Comparison of ENCODE assay signal across 16 cellular contexts in the genomic region with DNA sequence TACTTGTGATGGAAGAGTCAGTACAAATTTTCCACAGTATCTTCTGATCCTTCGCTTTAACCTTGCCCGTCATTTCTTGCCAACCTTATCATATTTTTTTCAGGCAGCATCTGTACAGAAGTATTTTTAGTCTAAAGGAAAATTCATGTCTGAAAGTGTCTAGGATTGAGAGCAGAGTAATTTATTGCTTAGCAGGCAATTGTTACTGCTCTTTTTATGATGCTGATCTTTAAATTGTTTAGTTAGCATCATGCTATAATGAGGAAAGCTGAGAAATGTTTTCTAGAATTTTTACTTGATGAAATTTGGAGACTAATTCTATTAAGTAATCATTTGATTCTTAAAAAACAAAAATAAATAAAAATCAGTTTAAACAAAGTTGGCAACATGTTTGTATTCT. TPM values are rescaled to one million over a fixed set of nuclear protein-coding genes. Genes with fewer than 3 reads are reported as not detected.
DNase-seq lines count a peak whose midpoint lies in the region; ATAC-seq, FAIRE-seq and TF ChIP-seq lines count a peak whose summit lies in the region.
"Had no signal": no experiment of that assay in that cellular context is flagged by ENCODE, and none has a peak within 500 bp of the region (broad histone marks: within the 10 kb centered on the region; RNA-seq: fewer than 3 reads in every experiment).

No MANE protein-coding gene starts in this region.

- H3K36me3 Mint-ChIP-seq in Caco-2 (ENCODE audit: insufficient read depth, unreplicated experiment) = peaks cover 6% of the 10 kb centered on the region

- POLR2A ChIA-PET in K562 (lab: Yijun Ruan, JAX) (interaction anchor here (0.7 kb wide), 1 partner anchor 25 kb away, joined by 3 read pairs; no protein-coding TSS in a partner anchor), Caco-2 (lab: Charles Lee) (no interaction called here)

- no peaks in the 10 kb centered on the region for H3K9me3 ChIP-seq in cardiac muscle cell (ENCODE audit: low read depth)
- no peaks in the 10 kb centered on the region for H3K9me3 ChIP-seq in K562 (replicated peaks; ENCODE audit: control insufficient read depth, insufficient read depth, low read depth, low read length)
- H3K9me3 ChIP-seq in right cardiac atrium (ENCODE audit: control insufficient read depth, low read length) = no peaks in the 10 kb centered on the region
- H3K9me3 ChIP-seq in Caco-2 = no peaks in the 10 kb centered on the region
- no peaks in the 10 kb centered on the region for H3K9me3 ChIP-seq in trophoblast cell (ENCODE audit: insufficient read depth, low read depth, low read length)

- H3K36me3 ChIP-seq in cardiac muscle cell (peaks cover 18% of the 10 kb centered on the region), K562 (ENCODE audit: control insufficient read depth, insufficient read depth, low read length) (no peaks in the 10 kb centered on the region), Caco-2 (ENCODE audit: control insufficient read depth, insufficient read depth, low read length) (no peaks in the 10 kb centered on the region), trophoblast cell (ENCODE audit: control insufficient read depth in 1 of 2, insufficient read depth in 2 of 2, low read length in 2 of 2) (peaks cover 4% of the 10 kb centered on the region in 2 experiments)

- no peak for DNase-seq in cardiac muscle cell (ENCODE audit: low read depth in 1 of 2, low spot score in 1 of 2)
- DNase-seq in Right ventricle myocardium inferior (ENCODE audit: missing footprints) = no peak
- no peak for DNase-seq in K562 (ENCODE audit: extremely low read depth in 1 of 4, low spot score in 3 of 4)
- no peak for DNase-seq in right cardiac atrium
- DNase-seq in activated T-cell treated with anti-CD3 and anti-CD28 coated beads, Interleukin-2, amount 50 U/mL, for 1 hour = no peak
- no peak for DNase-seq in Caco-2
- no peak for DNase-seq in trophoblast cell
- DNase-seq: DMS79 treated with DMSO at 0.1 percent for 48 hours, KG1, NCI-H1417 treated with DMSO at 0.1 percent for 48 hours, NCI-H1930, NCI-H226, NCI-H524, NCI-H82 had no signal

- H3K79me2 ChIP-seq in K562 (ENCODE audit: control insufficient read depth, insufficient read depth, low read length) (peaks cover 2% of the 10 kb centered on the region; the same call in 1 of the 3 replicates), trophoblast cell (ENCODE audit: control insufficient read depth, insufficient read depth, low read length, poor library complexity) (no peaks in the 10 kb centered on the region)

- ATAC-seq in Right ventricle myocardium inferior (no peak), K562 (no peak), right cardiac atrium (no peak)

- no peaks in the 10 kb centered on the region for H3K4me1 Mint-ChIP-seq in Caco-2 (ENCODE audit: low read depth, unreplicated experiment)

- TF ChIP-seq CTCF in cardiac muscle cell (IDR thresholded peaks at IDR 0.05; ENCODE audit: low read depth, low read length) = no peak
- no peak for TF ChIP-seq CTCF in K562 (IDR thresholded peaks at IDR 0.05 in 2 of 3, conservative IDR thresholded peaks at IDR 0.05 in 1 of 3; ENCODE audit: insufficient read depth in 2 of 3, low read depth in 1 of 3, low read length in 3 of 3)
- no peak for TF ChIP-seq CTCF in Caco-2 (IDR thresholded peaks at IDR 0.05; ENCODE audit: insufficient read depth in 1 of 2, low read depth in 1 of 2, low read length in 1 of 2, severe bottlenecking in 1 of 2, unreplicated experiment in 1 of 2)

- intact Hi-C loops in Right ventricle myocardium inferior (cut with DNase I) = no loop called here
- intact Hi-C loops in K562 (cut with micrococcal nuclease) = no loop called here
- intact Hi-C loops in right cardiac atrium (cut with DNase I) = no loop called here
- intact Hi-C loops in Caco-2 (cut with micrococcal nuclease; ENCODE audit: unreplicated experiment) = no loop called here

- WGBS in K562 (ENCODE audit: insufficient coverage, low coverage, missing lambda C conversion rate) = 84% methylated on average over 2 of the region's 2 CpGs
- 54% methylated on average over 2 of the region's 2 CpGs for WGBS in right cardiac atrium
- WGBS in trophoblast cell (ENCODE audit: extremely low coverage, insufficient coverage, insufficient read length) = no CpG with 5 or more reads among the region's 2 CpGs

- no peak overlapping the region for H2BK120ac ChIP-seq in trophoblast cell (ENCODE audit: insufficient read depth, low read length, poor library complexity)

- no peaks in the 10 kb centered on the region for H3K79me1 ChIP-seq in trophoblast cell (ENCODE audit: low read length)

- no peak overlapping the region for H2BK12ac ChIP-seq in trophoblast cell (ENCODE audit: low read length)

- H3K27me3 Mint-ChIP-seq in Caco-2 (ENCODE audit: insufficient read depth, unreplicated experiment) = no peaks in the 10 kb centered on the region

- H3K9me1 ChIP-seq in K562 (ENCODE audit: control insufficient read depth, insufficient read depth, low read length) = no peaks in the 10 kb centered on the region

- no peak overlapping the region for H4K91ac ChIP-seq in trophoblast cell (ENCODE audit: low read depth, low read length)

- H2AK5ac ChIP-seq in trophoblast cell (ENCODE audit: low read length) = no peak overlapping the region

- no peak overlapping the region for H4K12ac ChIP-seq in trophoblast cell (ENCODE audit: low read depth, low read length)

- no peak overlapping the region for H3K9ac ChIP-seq in K562 (ENCODE audit: insufficient read depth in 1 of 2, low read depth in 2 of 2, low read length in 2 of 2)
- H3K9ac ChIP-seq in trophoblast cell (ENCODE audit: low read length) = no peak overlapping the region
- H3K9ac ChIP-seq: BLaER1 treated with 17β-estradiol and CSF1 and Interleukin-3, amounts not matched to agents 10 nM and 100 nM had no signal

- H3K27me3 ChIP-seq in cardiac muscle cell (no peaks in the 10 kb centered on the region), K562 (ENCODE audit: control insufficient read depth in 2 of 2, insufficient read depth in 2 of 2, low read length in 2 of 2) (no peaks in the 10 kb centered on the region), right cardiac atrium (ENCODE audit: control insufficient read depth, insufficient read depth) (no peaks in the 10 kb centered on the region), Caco-2 (replicated peaks; ENCODE audit: control insufficient read depth, insufficient read depth, low read length) (no peaks in the 10 kb centered on the region), trophoblast cell (ENCODE audit: insufficient read depth, low read length) (no peaks in the 10 kb centered on the region)
- H3K27me3 ChIP-seq: BLaER1 treated with 17β-estradiol and CSF1 and Interleukin-3, amounts not matched to agents 10 nM and 100 nM had no signal

- H3K4me1 ChIP-seq in cardiac muscle cell (ENCODE audit: low read depth) (peaks cover 7% of the 10 kb centered on the region), K562 (replicated peaks in 1 of 2; ENCODE audit: control insufficient read depth in 2 of 2, insufficient read depth in 2 of 2, low read length in 2 of 2) (peaks cover 0 to 2% of the 10 kb centered on the region in 2 experiments; a peak in 4 of 5 replicates), right cardiac atrium (ENCODE audit: control insufficient read depth, insufficient read depth, low read length) (peaks cover 6% of the 10 kb centered on the region), Caco-2 (no peaks in the 10 kb centered on the region), trophoblast cell (ENCODE audit: control insufficient read depth in 1 of 2, insufficient read depth in 2 of 2, low read length in 2 of 2) (no peaks in the 10 kb centered on the region)

- BruUV-seq in K562 (replicated peaks; lab: Mats Ljungman, UMichigan) (no TSS peak), Caco-2 (replicated peaks; lab: Mats Ljungman, UMichigan) (no TSS peak)

- H3K9me3 Mint-ChIP-seq in Caco-2 (ENCODE audit: unreplicated experiment) = no peaks in the 10 kb centered on the region

- H3K4ac ChIP-seq in trophoblast cell (ENCODE audit: low read depth, low read length) = no peak overlapping the region

- H4K20me1 ChIP-seq in K562 (replicated peaks; ENCODE audit: control insufficient read depth, insufficient read depth, low read length) = no peaks in the 10 kb centered on the region

- H3K4me3 ChIP-seq in cardiac muscle cell (no peak overlapping the region), K562 (no peak overlapping the region), right cardiac atrium (ENCODE audit: low read length) (no peak overlapping the region), Caco-2 (ENCODE audit: low read depth, low read length) (no peak overlapping the region), trophoblast cell (ENCODE audit: low read depth, low read length) (no peak overlapping the region)
- H3K4me3 ChIP-seq: BLaER1 treated with 17β-estradiol and CSF1 and Interleukin-3, amounts not matched to agents 10 nM and 100 nM had no signal

- no peak overlapping the region for H3K14ac ChIP-seq in trophoblast cell (ENCODE audit: low read length)

- H2BK5ac ChIP-seq in trophoblast cell (ENCODE audit: low read depth, low read length, poor library complexity) = no peak overlapping the region

- H4K8ac ChIP-seq in trophoblast cell (ENCODE audit: low read depth, low read length) = no peak overlapping the region

- H3K27ac Mint-ChIP-seq in Caco-2 (ENCODE audit: unreplicated experiment) = no peak overlapping the region

- TF ChIP-seq RAD21 in K562 (CRISPR knock-in tag; conservative IDR thresholded peaks at IDR 0.05 in 1 of 2, IDR thresholded peaks at IDR 0.05 in 1 of 2) = no peak

- H3K4me2 ChIP-seq in K562 (ENCODE audit: insufficient read depth, low read length) (no peak overlapping the region), trophoblast cell (ENCODE audit: low read length) (no peak overlapping the region)
- H3K4me2 ChIP-seq: BLaER1 treated with 17β-estradiol and CSF1 and Interleukin-3, amounts not matched to agents 10 nM and 100 nM had no signal

- no peak for FAIRE-seq in K562 (lab: Jason Lieb, UNC)
- FAIRE-seq: H1 had no signal

- no peak overlapping the region for H2AFZ ChIP-seq in K562 (ENCODE audit: low read depth, low read length)
- no peak overlapping the region for H2AFZ ChIP-seq in trophoblast cell (ENCODE audit: insufficient read depth, low read length, poor library complexity)

- CTCF ChIA-PET in K562 (lab: Yijun Ruan, JAX; ENCODE audit: low intra/inter-chr PET ratio) = no interaction called here
- CTCF ChIA-PET in Caco-2 (lab: Charles Lee) = no interaction called here

- TF ChIP-seq POLR2A in K562 (conservative IDR thresholded peaks at IDR 0.05) = no peak

- H3K23ac ChIP-seq in trophoblast cell (ENCODE audit: low read length) = no peak overlapping the region

- in situ Hi-C loops in K562 (cut with MboI) = no loop called here

- no peak for TF ChIP-seq EP300 in K562 (IDR thresholded peaks at IDR 0.05; ENCODE audit: low read length)

- H3K18ac ChIP-seq in trophoblast cell (ENCODE audit: low read length) = no peak overlapping the region

- no peak overlapping the region for H3K4me3 Mint-ChIP-seq in Caco-2 (ENCODE audit: unreplicated experiment)

- H3K27ac ChIP-seq in cardiac muscle cell = peak overlapping the region; percentile 38
- no peak overlapping the region for H3K27ac ChIP-seq in K562 (ENCODE audit: extremely low read depth, low read depth, low read length)
- peak overlapping the region; percentile 19 for H3K27ac ChIP-seq in right cardiac atrium (ENCODE audit: low read length)
- H3K27ac ChIP-seq in trophoblast cell (ENCODE audit: low read depth, low read length) = no peak overlapping the region
- H3K27ac ChIP-seq: BLaER1 treated with 17β-estradiol and CSF1 and Interleukin-3, amounts not matched to agents 10 nM and 100 nM had no signal

RNA-seq across cellular contexts. Expression of gene KAT6B, which starts 20.6 kb away (rescaled TPM):
- total RNA-seq in cardiac muscle cell = 39.0 and 43.9 TPM in 2 replicates
- 32.0 and 34.0 TPM in 2 replicates for polyA plus RNA-seq in cardiac muscle cell
- total RNA-seq in Right ventricle myocardium inferior = 42.6 TPM
- 43.8 and 89.7 TPM in 2 replicates for total RNA-seq in K562 (2011; cell fraction: chromatin; rRNA removed; ENCODE audit: low replicate concordance)
- 22.2 and 24.9 TPM in 2 replicates for total RNA-seq in K562 (2011; cell fraction: nucleolus; rRNA removed)
- 40.7 and 66.0 TPM in 2 replicates for total RNA-seq in K562 (2011; cell fraction: nucleoplasm; rRNA removed)
- 6.8 and 8.0 TPM in 2 replicates for total RNA-seq in K562 (2014; rRNA removed)
- total RNA-seq in K562 (2014; rRNA removed; fragmentation: Illumina TruSeq; extraction: Trizol) = 8.2 and 9.3 TPM in 2 replicates
- total RNA-seq in K562 (2015; rRNA removed; fragmentation: Illumina TruSeq; extraction: Trizol) = 7.1 and 7.6 TPM in 2 replicates
- 9.0 and 10.2 TPM in 2 replicates for total RNA-seq in K562 (2021)
- 2.6 and 2.7 TPM in 2 replicates for polyA plus RNA-seq in K562 (2011; rRNA removed)
- 2.3 and 2.4 TPM in 2 replicates for polyA plus RNA-seq in K562 (2011; cell fraction: cytosol; rRNA removed)
- polyA plus RNA-seq in K562 (2011; cell fraction: nucleus; rRNA removed) = 6.2 and 7.4 TPM in 2 replicates
- polyA plus RNA-seq in K562 (2012) = 4.2 and 4.4 TPM in 2 replicates
- polyA plus RNA-seq in K562 (2014; fragmentation: Illumina TruSeq; extraction: Trizol) = 7.7 and 9.2 TPM in 2 replicates
- 1 to 10 TPM; 1.4 to 2.4 TPM for polyA plus RNA-seq in K562 (2014; fragmentation: Nextera tagmentation; extraction: Ambion mirVana)
- 4.5 and 4.8 TPM in 2 replicates for polyA plus RNA-seq in K562 (2014; rRNA removed)
- polyA minus RNA-seq in K562 (2011; rRNA and poly(A)+ RNA removed) = 13.2 and 17.8 TPM in 2 replicates
- polyA minus RNA-seq in K562 (2011; cell fraction: cytosol; rRNA and poly(A)+ RNA removed) = 4.6 and 4.7 TPM in 2 replicates
- 17.1 and 28.2 TPM in 2 replicates for polyA minus RNA-seq in K562 (2011; cell fraction: nucleus; rRNA and poly(A)+ RNA removed)
- total RNA-seq in right cardiac atrium = 10 to 100 TPM; 44.1 to 53.0 (median 46.7) TPM
- polyA plus RNA-seq in right cardiac atrium = 11.3 TPM
- 14.9 and 16.8 TPM in 2 replicates for total RNA-seq in Caco-2 (2022)
- 5.8 and 6.2 TPM in 2 replicates for polyA plus RNA-seq in trophoblast cell (2013)

Comparison
In these comparisons a context has a peak if more than half of its experiments do, and no peak if none do; other contexts are left out.
1. H3K27ac ChIP-seq: peak in cardiac muscle cell (single experiment) and right cardiac atrium (single experiment); none in K562 (single experiment) and trophoblast cell (single experiment).